Comparison of ENCODE assay signal across 1 cellular context in genomic region chr1:11559211-11559970, GRCh38.
A peak's percentile ranks its signal among the peaks of the same experiment; 100 is the strongest.
TF ChIP-seq lines count a peak whose summit lies in the region.

No MANE protein-coding gene starts in this region.

TF ChIP-seq in HEK293, 187 proteins besides CTCF, POLR2A, EP300 and RAD21 (continued from another document):
- no peak for TF ChIP-seq ZNF350 (tag by site-specific recombination; IDR thresholded peaks at IDR 0.05)
- TF ChIP-seq EGR2 (tag by site-specific recombination; IDR thresholded peaks at IDR 0.05; ENCODE audit: low read depth), result 0 out of 2 replicates have a peak, but pooled peaks have one; percentile 22
- TF ChIP-seq, protein P1, sequence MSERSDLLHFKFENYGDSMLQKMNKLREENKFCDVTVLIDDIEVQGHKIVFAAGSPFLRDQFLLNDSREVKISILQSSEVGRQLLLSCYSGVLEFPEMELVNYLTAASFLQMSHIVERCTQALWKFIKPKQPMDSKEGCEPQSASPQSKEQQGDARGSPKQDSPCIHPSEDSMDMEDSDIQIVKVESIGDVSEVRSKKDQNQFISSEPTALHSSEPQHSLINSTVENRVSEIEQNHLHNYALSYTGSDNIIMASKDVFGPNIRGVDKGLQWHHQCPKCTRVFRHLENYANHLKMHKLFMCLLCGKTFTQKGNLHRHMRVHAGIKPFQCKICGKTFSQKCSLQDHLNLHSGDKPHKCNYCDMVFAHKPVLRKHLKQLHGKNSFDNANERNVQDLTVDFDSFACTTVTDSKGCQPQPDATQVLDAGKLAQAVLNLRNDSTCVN (tag by site-specific recombination; optimal IDR thresholded peaks at IDR 0.05), result no peak
- no peak for TF ChIP-seq ZNF707 (tag by site-specific recombination; IDR thresholded peaks at IDR 0.05)
- TF ChIP-seq ZNF530 (tag by site-specific recombination; IDR thresholded peaks at IDR 0.05; ENCODE audit: low read depth), result no peak
- TF ChIP-seq ZBTB7A (tag by site-specific recombination; IDR thresholded peaks at IDR 0.05; ENCODE audit: low read depth), result no peak
- TF ChIP-seq, protein P2, sequence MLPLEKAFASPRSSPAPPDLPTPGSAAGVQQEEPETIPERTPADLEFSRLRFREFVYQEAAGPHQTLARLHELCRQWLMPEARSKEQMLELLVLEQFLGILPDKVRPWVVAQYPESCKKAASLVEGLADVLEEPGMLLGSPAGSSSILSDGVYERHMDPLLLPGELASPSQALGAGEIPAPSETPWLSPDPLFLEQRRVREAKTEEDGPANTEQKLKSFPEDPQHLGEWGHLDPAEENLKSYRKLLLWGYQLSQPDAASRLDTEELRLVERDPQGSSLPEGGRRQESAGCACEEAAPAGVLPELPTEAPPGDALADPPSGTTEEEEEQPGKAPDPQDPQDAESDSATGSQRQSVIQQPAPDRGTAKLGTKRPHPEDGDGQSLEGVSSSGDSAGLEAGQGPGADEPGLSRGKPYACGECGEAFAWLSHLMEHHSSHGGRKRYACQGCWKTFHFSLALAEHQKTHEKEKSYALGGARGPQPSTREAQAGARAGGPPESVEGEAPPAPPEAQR (tag by site-specific recombination; IDR thresholded peaks at IDR 0.05), result no peak
- TF ChIP-seq ZNF26 (tag by site-specific recombination; IDR thresholded peaks at IDR 0.05), result no peak
- no peak for TF ChIP-seq REST (tag by site-specific recombination; IDR thresholded peaks at IDR 0.05)
- TF ChIP-seq ZFHX2 (tag by site-specific recombination; conservative IDR thresholded peaks at IDR 0.05), result peak; percentile 58
- TF ChIP-seq ZNF174 (tag by site-specific recombination; IDR thresholded peaks at IDR 0.05), result no peak
- no peak for TF ChIP-seq SP7 (tag by site-specific recombination; IDR thresholded peaks at IDR 0.05)
